Comparison of ENCODE assay signal across 8 cellular contexts in the genomic region with DNA sequence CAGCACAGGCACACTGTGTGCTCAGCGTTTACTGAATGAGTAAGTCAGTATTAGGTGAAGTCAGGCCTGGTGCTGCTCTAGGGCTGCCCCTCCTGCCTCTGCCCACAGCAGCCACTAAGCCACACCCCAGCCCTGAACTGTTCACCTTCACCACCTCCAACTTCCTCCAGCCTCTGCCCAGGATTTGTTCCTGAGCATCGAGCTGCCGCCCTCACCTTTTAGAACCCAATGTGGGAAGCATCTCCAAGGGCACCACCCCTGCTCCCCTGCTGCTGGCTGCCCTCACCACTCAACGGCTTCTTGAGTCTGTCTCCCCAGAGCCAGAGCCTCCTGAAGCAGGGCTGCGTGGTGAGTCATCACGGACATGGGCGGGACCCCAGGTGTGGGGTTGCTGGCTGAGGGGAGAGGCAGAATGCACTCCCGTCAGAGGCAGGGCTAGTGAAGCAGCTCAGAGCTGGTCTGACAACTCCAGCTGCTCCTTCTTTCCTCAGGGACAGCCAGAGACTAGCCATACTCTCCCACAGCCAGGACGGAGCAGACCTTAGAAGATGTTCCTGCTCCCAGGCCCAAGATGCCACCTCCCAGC. TPM values are rescaled to one million over a fixed set of nuclear protein-coding genes. Genes with fewer than 3 reads are reported as not detected.
DNase-seq lines count a peak whose midpoint lies in the region; ATAC-seq and TF ChIP-seq lines count a peak whose summit lies in the region.

No MANE protein-coding gene starts in this region.

- H3K79me2 ChIP-seq in smooth muscle cell (ENCODE audit: low read depth), result peaks cover 20% of the 10 kb centered on the region

- H2AFZ ChIP-seq in IMR-90 (replicated peaks; ENCODE audit: low read length, poor library complexity) (no peak overlapping the region), smooth muscle cell (ENCODE audit: low read depth) (no peak overlapping the region)

- H3F3A ChIP-seq in smooth muscle cell (ENCODE audit: low read depth), result no peaks in the 10 kb centered on the region

- in situ Hi-C loops in IMR-90 (cut with MboI; ENCODE audit: low sequenced_read_pairs), result no loop called here
- in situ Hi-C loops in GM13976 (cut with MboI; ENCODE audit: low sequenced_read_pairs, unreplicated experiment), result no loop called here

- whole genome bisulfite sequencing in IMR-90 (ENCODE audit: extremely low coverage in 2 of 2, insufficient read length in 1 of 2), 2 experiments, result no CpG with 5 or more reads among the region's 9 CpGs
- 82 to 94% methylated on average over 3 to 9 of the region's 9 CpGs for WGBS in endodermal cell (ENCODE audit: insufficient coverage in 1 of 2, insufficient read length in 1 of 2), 2 experiments
- 49% methylated on average over 9 of the region's 9 CpGs for WGBS in smooth muscle cell (ENCODE audit: low lambda C conversion rate)

- no peak overlapping the region for H3K23ac ChIP-seq in IMR-90 (ENCODE audit: low read depth, low read length)

- H2BK20ac ChIP-seq in IMR-90 (ENCODE audit: low read depth, low read length), result no peak overlapping the region

- no peak overlapping the region for H4K5ac ChIP-seq in IMR-90 (ENCODE audit: low read depth, low read length)

- peak overlapping the region; percentile 68 for H2AK9ac ChIP-seq in IMR-90 (replicated peaks; ENCODE audit: low read depth, low read length, poor library complexity)

- H3K4me1 ChIP-seq in IMR-90 (ENCODE audit: control insufficient read depth, insufficient read depth, low read length) (peaks cover 16% of the 10 kb centered on the region), endodermal cell (ENCODE audit: control insufficient read depth, insufficient read depth, low read length) (peaks cover 11% of the 10 kb centered on the region), smooth muscle cell (ENCODE audit: low read depth) (peaks cover 8% of the 10 kb centered on the region)

- no peak overlapping the region for H3K9ac ChIP-seq in IMR-90 (ENCODE audit: low read depth, low read length)
- no peak overlapping the region for H3K9ac ChIP-seq in endodermal cell (ENCODE audit: extremely low read depth, low read length, poor library complexity, severe bottlenecking)
- peak overlapping the region; percentile 44 for H3K9ac ChIP-seq in smooth muscle cell (ENCODE audit: low read depth)

- BruUV-seq in IMR-90 (replicated peaks; lab: Mats Ljungman, UMichigan), result no TSS peak

- no peak overlapping the region for H4K91ac ChIP-seq in IMR-90 (ENCODE audit: insufficient read depth, low read depth, low read length)

- H3K27me3 Mint-ChIP-seq in endodermal cell (ENCODE audit: insufficient read depth), result no peaks in the 10 kb centered on the region

- no peak overlapping the region for H3K27ac Mint-ChIP-seq in endodermal cell

- 0 out of 2 replicates have a peak, but pooled peaks cover 18% of the 10 kb centered on the region for H4K20me1 ChIP-seq in IMR-90 (ENCODE audit: insufficient read depth, low read length)
- H4K20me1 ChIP-seq in smooth muscle cell (ENCODE audit: low read depth), result peaks cover 24% of the 10 kb centered on the region

- no peak overlapping the region for H2AK5ac ChIP-seq in IMR-90 (ENCODE audit: low read depth, low read length)

- no peak for TF ChIP-seq RAD21 in IMR-90 (IDR thresholded peaks at IDR 0.05; ENCODE audit: low read length)

- H3K36me3 ChIP-seq in IMR-90 (ENCODE audit: control insufficient read depth, insufficient read depth, low read length), result peaks cover 38% of the 10 kb centered on the region
- H3K36me3 ChIP-seq in endodermal cell (ENCODE audit: control insufficient read depth, insufficient read depth, low read length), result peaks cover 31% of the 10 kb centered on the region
- no peaks in the 10 kb centered on the region for H3K36me3 ChIP-seq in smooth muscle cell (ENCODE audit: low read depth)

- H3K4me2 ChIP-seq in IMR-90 (ENCODE audit: low read depth, low read length), result no peak overlapping the region
- peak overlapping the region; percentile 2 for H3K4me2 ChIP-seq in smooth muscle cell

- H3K4me3 Mint-ChIP-seq in endodermal cell, result no peak overlapping the region

- peaks cover 29 to 51% of the 10 kb centered on the region in 2 experiments for H3K79me1 ChIP-seq in IMR-90 (ENCODE audit: low read depth in 1 of 2, low read length in 2 of 2)

- no peaks in the 10 kb centered on the region for H3K9me3 ChIP-seq in IMR-90 (ENCODE audit: control insufficient read depth, insufficient read depth, low read length)
- H3K9me3 ChIP-seq in endodermal cell (ENCODE audit: control insufficient read depth, low read length), result no peaks in the 10 kb centered on the region
- no peaks in the 10 kb centered on the region for H3K9me3 ChIP-seq in smooth muscle cell (replicated peaks; ENCODE audit: low read depth)

- H3K9me1 ChIP-seq in IMR-90 (ENCODE audit: insufficient read depth, low read length), result peaks cover 23% of the 10 kb centered on the region

- H3K14ac ChIP-seq in IMR-90 (replicated peaks; ENCODE audit: low read depth, low read length), result no peak overlapping the region

- POLR2A ChIA-PET in IMR-90 (lab: Charles Lee; ENCODE audit: unreplicated experiment), result no interaction called here

- dilution Hi-C loops in IMR-90 (cut with HindIII; ENCODE audit: low sequenced_read_pairs, unreplicated experiment), result no loop called here

- no peak overlapping the region for H3K4me3 ChIP-seq in IMR-90 (ENCODE audit: insufficient read depth, low read depth, low read length)
- no peak overlapping the region for H3K4me3 ChIP-seq in endodermal cell (ENCODE audit: low read length)
- no peak overlapping the region for H3K4me3 ChIP-seq in smooth muscle cell

- no peak overlapping the region; the same call in 1 of the 2 replicates for H3K4ac ChIP-seq in IMR-90 (ENCODE audit: low read depth, low read length)

- H3K18ac ChIP-seq in IMR-90 (ENCODE audit: low read depth, low read length), result no peak overlapping the region

- no peak overlapping the region for H2BK120ac ChIP-seq in IMR-90 (ENCODE audit: low read depth, low read length)

- intact Hi-C loops in IMR-90 (cut with micrococcal nuclease), result no loop called here

- H3K56ac ChIP-seq in IMR-90 (ENCODE audit: extremely low read depth, insufficient read depth, low read length), result no peak overlapping the region

- H3K27ac ChIP-seq in IMR-90 (ENCODE audit: insufficient read depth, low read length) (no peak overlapping the region), endodermal cell (ENCODE audit: low read depth, low read length) (no peak overlapping the region), smooth muscle cell (ENCODE audit: low read depth) (peak overlapping the region; percentile 75)

- no peak overlapping the region for H4K8ac ChIP-seq in IMR-90 (ENCODE audit: low read depth in 2 of 2, low read length in 2 of 2)

- CTCF ChIA-PET in IMR-90 (lab: Yijun Ruan, JAX), result no interaction called here

- no peak for TF ChIP-seq POLR2A in IMR-90 (IDR thresholded peaks at IDR 0.05; ENCODE audit: low read depth, low read length)

- peaks cover 16% of the 10 kb centered on the region for H3K4me1 Mint-ChIP-seq in endodermal cell

- peaks cover 59% of the 10 kb centered on the region for H3K36me3 Mint-ChIP-seq in endodermal cell (ENCODE audit: low read depth)

- no peak for TF ChIP-seq CTCF in IMR-90 (conservative IDR thresholded peaks at IDR 0.05; ENCODE audit: low read depth, low read length)
- TF ChIP-seq CTCF in endodermal cell (conservative IDR thresholded peaks at IDR 0.05), result no peak
- TF ChIP-seq CTCF in smooth muscle cell (IDR thresholded peaks at IDR 0.05; ENCODE audit: borderline replicate concordance, insufficient read depth, poor library complexity, severe bottlenecking), result no peak
- no peak for TF ChIP-seq CTCF in GM13976 (IDR thresholded peaks at IDR 0.05; ENCODE audit: borderline replicate concordance, control extremely low read depth, extremely low read depth, insufficient read depth, missing control alignments)

- peaks cover 16% of the 10 kb centered on the region for H3K9me3 Mint-ChIP-seq in endodermal cell

- no peak overlapping the region for H2BK15ac ChIP-seq in IMR-90 (ENCODE audit: low read depth, low read length)

- peak; percentile 28 for DNase-seq in IMR-90
- DNase-seq in activated CD4-positive, alpha-beta T cell treated with anti-CD3 and anti-CD28 coated beads for 48 hours, result peak; percentile 53
- peak; percentile 84 for DNase-seq in endodermal cell
- DNase-seq in smooth muscle cell (lab: John Stamatoyannopoulos, UW; ENCODE audit: unreplicated experiment), result no peak
- no peak for DNase-seq in NK-92 treated with Interleukin-12 subunit alpha and Interleukin-12 subunit beta, amount 100 ng/mL, for 24 hours (lab: John Stamatoyannopoulos, UW)
- DNase-seq in epidermal melanocyte (ENCODE audit: insufficient read length, low spot score), result no peak
- DNase-seq in GM13976 (ENCODE audit: low spot score), result no peak

- H3K27me3 ChIP-seq in IMR-90 (ENCODE audit: control insufficient read depth, insufficient read depth, low read length) (no peaks in the 10 kb centered on the region), endodermal cell (ENCODE audit: control insufficient read depth, insufficient read depth, low read length, poor library complexity, severe bottlenecking) (no peaks in the 10 kb centered on the region), smooth muscle cell (ENCODE audit: low read depth) (no peaks in the 10 kb centered on the region)

- no peak overlapping the region for H2BK5ac ChIP-seq in IMR-90 (ENCODE audit: low read depth, low read length, poor library complexity, severe bottlenecking)

- ATAC-seq in IMR-90 (ENCODE audit: low read depth) (no peak), HG03432 (IDR thresholded peaks at IDR 0.05; ENCODE audit: unreplicated experiment) (no peak)

RNA-seq across cellular contexts. Expression of a gene that starts 5.8 kb away (rescaled TPM):
- total RNA-seq in IMR-90 (2012; rRNA removed), result 53.6 and 56.8 TPM in 2 replicates
- 104 and 114 TPM in 2 replicates for polyA plus RNA-seq in IMR-90 (2012; rRNA removed)
- 59.7 and 156 TPM in 2 replicates for polyA plus RNA-seq in IMR-90 (2012; cell fraction: cytosol; rRNA removed)
- 32.0 and 77.6 TPM in 2 replicates for polyA plus RNA-seq in IMR-90 (2012; cell fraction: nucleus; rRNA removed; ENCODE audit: low replicate concordance)
- 10 to 100 TPM; 55.3 to 61.1 TPM for total RNA-seq in endodermal cell
- 81.6 TPM for polyA plus RNA-seq in endodermal cell (2013, experiment 1 of 2)
- 80.6 TPM for polyA plus RNA-seq in endodermal cell (2013, experiment 2 of 2)
- 74.7 and 88.0 TPM in 2 replicates for total RNA-seq in smooth muscle cell
- 72.8 and 83.3 TPM in 2 replicates for polyA plus RNA-seq in smooth muscle cell

RNA-seq across cellular contexts. Expression of a gene that starts 11.3 kb away (rescaled TPM):
- total RNA-seq in IMR-90 (2012; rRNA removed) (13.4 and 14.2 TPM in 2 replicates), endodermal cell (10 to 100 TPM; 23.5 to 28.1 TPM), smooth muscle cell (25.1 and 28.8 TPM in 2 replicates)
- polyA plus RNA-seq in IMR-90 (2012; rRNA removed) (24.0 and 24.8 TPM in 2 replicates), smooth muscle cell (53.4 and 57.5 TPM in 2 replicates)
- 61.1 and 70.8 TPM in 2 replicates for polyA plus RNA-seq in IMR-90 (2012; cell fraction: cytosol; rRNA removed)
- 24.8 and 29.9 TPM in 2 replicates for polyA plus RNA-seq in IMR-90 (2012; cell fraction: nucleus; rRNA removed; ENCODE audit: low replicate concordance)
- 30.2 TPM for polyA plus RNA-seq in endodermal cell (2013, experiment 1 of 2)
- polyA plus RNA-seq in endodermal cell (2013, experiment 2 of 2), result 26.2 TPM

RNA-seq across cellular contexts. Expression of a gene that starts 13.4 kb away (rescaled TPM):
- total RNA-seq in IMR-90 (2012; rRNA removed), result under 0.01 and 0.36 TPM in 2 replicates
- polyA plus RNA-seq in IMR-90 (2012; rRNA removed), result 0.29 and 0.32 TPM in 2 replicates
- polyA plus RNA-seq in IMR-90 (2012; cell fraction: cytosol; rRNA removed), result 0.21 and 0.32 TPM in 2 replicates
- polyA plus RNA-seq in IMR-90 (2012; cell fraction: nucleus; rRNA removed; ENCODE audit: low replicate concordance), result 1.4 and 2.3 TPM in 2 replicates
- total RNA-seq in endodermal cell, result 1 to 10 TPM in 1 of 2 donors, under 1 TPM in 1; 0.92 to 1.8 TPM
- polyA plus RNA-seq in endodermal cell (2013, experiment 1 of 2), result 1.8 TPM
- polyA plus RNA-seq in endodermal cell (2013, experiment 2 of 2), result 1.3 TPM
- 0.54 and 1.0 TPM in 2 replicates for total RNA-seq in smooth muscle cell
- 1.4 TPM in 1 of 2 replicates, not detected in the other for polyA plus RNA-seq in smooth muscle cell

RNA-seq across cellular contexts. Expression of a gene that starts 17.5 kb away (rescaled TPM):
- 2.2 and 2.7 TPM in 2 replicates for total RNA-seq in IMR-90 (2012; rRNA removed)
- 5.7 and 7.6 TPM in 2 replicates for polyA plus RNA-seq in IMR-90 (2012; rRNA removed)
- 7.4 and 11.3 TPM in 2 replicates for polyA plus RNA-seq in IMR-90 (2012; cell fraction: cytosol; rRNA removed)
- polyA plus RNA-seq in IMR-90 (2012; cell fraction: nucleus; rRNA removed; ENCODE audit: low replicate concordance), result 4.6 and 10.7 TPM in 2 replicates
- total RNA-seq in endodermal cell, result 1 to 10 TPM; 2.6 to 3.3 TPM
- 4.1 TPM for polyA plus RNA-seq in endodermal cell (2013, experiment 1 of 2)
- 3.9 TPM for polyA plus RNA-seq in endodermal cell (2013, experiment 2 of 2)
- total RNA-seq in smooth muscle cell, result 1.6 and 2.5 TPM in 2 replicates
- polyA plus RNA-seq in smooth muscle cell, result 3.7 and 6.7 TPM in 2 replicates

RNA-seq across cellular contexts. Expression of a gene that starts 17.5 kb away (rescaled TPM):
- total RNA-seq in IMR-90 (2012; rRNA removed) (3.1 and 5.0 TPM in 2 replicates), endodermal cell (10 to 100 TPM in 1 of 2 donors, 1 to 10 TPM in 1; 9.7 to 12.8 TPM), smooth muscle cell (11.3 and 13.0 TPM in 2 replicates)
- polyA plus RNA-seq in IMR-90 (2012; rRNA removed) (14.2 and 14.4 TPM in 2 replicates), smooth muscle cell (16.7 and 21.9 TPM in 2 replicates)
- polyA plus RNA-seq in IMR-90 (2012; cell fraction: cytosol; rRNA removed), result 7.4 and 10.9 TPM in 2 replicates
- polyA plus RNA-seq in IMR-90 (2012; cell fraction: nucleus; rRNA removed; ENCODE audit: low replicate concordance), result 19.3 and 45.2 TPM in 2 replicates
- polyA plus RNA-seq in endodermal cell (2013, experiment 1 of 2), result 19.7 TPM
- polyA plus RNA-seq in endodermal cell (2013, experiment 2 of 2), result 17.0 TPM

Comparison
In these comparisons a context has a peak if more than half of its experiments do, and no peak if none do; other contexts are left out.
1. DNase-seq: peak in IMR-90 (single experiment), activated CD4-positive, alpha-beta T cell treated with anti-CD3 and anti-CD28 coated beads for 48 hours (single experiment) and endodermal cell (single experiment); none in smooth muscle cell (single experiment), NK-92 treated with Interleukin-12 subunit alpha and Interleukin-12 subunit beta, amount 100 ng/mL, for 24 hours (single experiment), epidermal melanocyte (single experiment) and GM13976 (single experiment).